Comparison of ENCODE assay signal across 8 cellular contexts in the genomic region with DNA sequence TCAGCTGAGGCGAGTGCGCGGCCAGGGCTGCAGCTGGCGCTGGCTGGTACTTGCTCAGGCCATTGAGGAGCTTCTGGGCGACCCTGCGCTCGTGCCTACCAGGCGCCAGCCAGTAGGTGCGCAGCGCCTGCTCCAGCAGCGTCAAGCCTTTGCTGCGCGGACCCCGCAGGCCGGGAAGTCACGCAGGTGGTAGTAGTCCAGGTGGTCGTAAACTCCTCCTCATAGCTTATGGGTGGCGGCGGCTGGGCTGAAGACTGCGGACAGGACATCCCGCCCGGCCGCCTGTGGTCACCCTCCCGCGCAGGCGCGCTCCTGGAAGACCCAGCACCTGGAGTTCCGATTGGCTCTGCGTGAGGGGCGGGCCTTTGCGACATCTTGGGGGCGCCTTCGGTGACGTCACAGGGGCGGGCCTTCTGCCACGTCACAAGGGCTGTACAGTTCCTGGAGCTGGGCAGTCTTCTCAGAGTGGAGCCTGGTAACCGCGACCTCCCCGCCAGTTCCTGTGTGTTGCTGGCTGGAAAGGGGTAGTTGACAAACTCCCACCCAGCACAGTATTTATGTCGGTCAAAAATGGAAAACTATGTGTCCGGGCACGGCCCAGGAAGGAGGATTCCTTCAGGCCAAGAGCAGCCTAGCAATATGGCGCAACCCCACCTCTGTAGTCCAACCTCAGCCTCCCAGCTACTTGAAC.
A peak's percentile ranks its signal among the peaks of the same experiment; 100 is the strongest.
DNase-seq lines count a peak whose midpoint lies in the region; ATAC-seq, FAIRE-seq and TF ChIP-seq lines count a peak whose summit lies in the region.
"Not testable (repeated sequence)": the region's sequence is repeated elsewhere in the genome, so short reads cannot be mapped to it uniquely, and the experiment has no call there.

No MANE protein-coding gene starts in this region.

- not testable (repeated sequence) for FAIRE-seq in bronchial epithelial cell (lab: Jason Lieb, UNC)

- peaks cover 12 to 14% of the 10 kb centered on the region in 2 donors for H3K4me1 Mint-ChIP-seq in immature natural killer cell

- not testable (repeated sequence) for H3K27me3 Mint-ChIP-seq in immature natural killer cell (ENCODE audit: low read depth in 3 of 3)

- not testable (repeated sequence) for H3K36me3 ChIP-seq in bronchial epithelial cell (ENCODE audit: control insufficient read depth, insufficient read depth, low read length)

- peak; percentile 99 for ATAC-seq in GM18909 (IDR thresholded peaks at IDR 0.05; ENCODE audit: poor library complexity, unreplicated experiment)
- ATAC-seq in HG03139 (IDR thresholded peaks at IDR 0.05; ENCODE audit: unreplicated experiment): peak; percentile 97

- H3K4me3 Mint-ChIP-seq in immature natural killer cell: peak overlapping the region; percentile 89 to 92 (median 91)

- not testable (repeated sequence) for H3K27me3 ChIP-seq in bronchial epithelial cell (ENCODE audit: control insufficient read depth, insufficient read depth, low read length)

- peak overlapping the region; percentile 71 for H3K4me3 ChIP-seq in WI38 (ENCODE audit: low read depth, low read length)
- H3K4me3 ChIP-seq in bronchial epithelial cell (ENCODE audit: low read depth, low read length): peak overlapping the region; percentile 63

- H3K27ac Mint-ChIP-seq in immature natural killer cell: peak overlapping the region; percentile 89 to 96 (median 93)

- H3K9me3 Mint-ChIP-seq in immature natural killer cell: not testable (repeated sequence)

- H3K36me3 Mint-ChIP-seq in immature natural killer cell: not testable (repeated sequence)

- DNase-seq in AG09319 (ENCODE audit: extremely low read depth, low read depth) (peak; percentile 72), NCI-H2196 treated with DMSO at 0.1 percent for 48 hours (lab: John Stamatoyannopoulos, UW; ENCODE audit: unreplicated experiment) (peak; percentile 43), bronchial epithelial cell (ENCODE audit: low read depth) (peak; percentile 69), immature natural killer cell (peak; percentile 95), smooth muscle cell of the brain vasculature (ENCODE audit: low read depth, low spot score) (peak; percentile 70)

- TF ChIP-seq CTCF in AG09319 (IDR thresholded peaks at IDR 0.05; ENCODE audit: low read depth, low read length); WI38 (IDR thresholded peaks at IDR 0.05; ENCODE audit: low read depth, low read length): not testable (repeated sequence)
- TF ChIP-seq CTCF in bronchial epithelial cell (IDR thresholded peaks at IDR 0.05; ENCODE audit: insufficient read depth, low read length, severe bottlenecking): peak; percentile 17

Comparison
In these comparisons a context has a peak if more than half of its experiments do, and no peak if none do; other contexts are left out.
1. Peak in every context shown above with its lines: DNase-seq, ATAC-seq and H3K4me3 ChIP-seq.
2. DNase-seq: peak in every context shown above with its lines; median percentile 95 in immature natural killer cell; 72 in AG09319; 70 in smooth muscle cell of the brain vasculature; 69 in bronchial epithelial cell; 43 in NCI-H2196 treated with DMSO at 0.1 percent for 48 hours.